Comparison of ENCODE assay signal across 8 cellular contexts in genomic region chr22:40044102-40044869, GRCh38. TPM values are rescaled to one million over a fixed set of nuclear protein-coding genes. Genes with fewer than 3 reads are reported as not detected.
DNase-seq lines count a peak whose midpoint lies in the region; ATAC-seq, FAIRE-seq and TF ChIP-seq lines count a peak whose summit lies in the region.

No MANE protein-coding gene starts in this region.

- H3K27ac Mint-ChIP-seq in astrocyte (ENCODE audit: unreplicated experiment) = peak overlapping the region; percentile 98

- H3K79me2 ChIP-seq in astrocyte (ENCODE audit: insufficient read depth, low read length) = no peaks in the 10 kb centered on the region

- under 1% methylated on average over 34 of the region's 34 CpGs for WGBS in right cardiac atrium
- 0 to 1% (median 0%) methylated on average over 34 of the region's 34 CpGs for WGBS in psoas muscle, 3 donors

- no peaks in the 10 kb centered on the region for H3K9me3 Mint-ChIP-seq in astrocyte (ENCODE audit: unreplicated experiment)

- peaks cover 2% of the 10 kb centered on the region for H3K36me3 Mint-ChIP-seq in astrocyte (ENCODE audit: low read depth, unreplicated experiment)

- peak overlapping the region; percentile 91 for H2AFZ ChIP-seq in astrocyte (ENCODE audit: low read depth, low read length)

- peaks cover 8% of the 10 kb centered on the region for H3K4me1 Mint-ChIP-seq in astrocyte (ENCODE audit: low read depth, unreplicated experiment)

- FAIRE-seq in GM18507 (lab: Jason Lieb, UNC) (peak; percentile 100), astrocyte (lab: Jason Lieb, UNC) (peak; percentile 95), urothelium cell line (lab: Jason Lieb, UNC) (peak; percentile 96)

- H3K27me3 Mint-ChIP-seq in astrocyte (ENCODE audit: low read depth, unreplicated experiment) = peaks cover 7% of the 10 kb centered on the region

- ATAC-seq in HG02973 (IDR thresholded peaks at IDR 0.05; ENCODE audit: unreplicated experiment) = peak; percentile 71
- ATAC-seq in right cardiac atrium = peak; percentile 97 to 98
- peak; percentile 92 to 94 (median 93) for ATAC-seq in psoas muscle

- H3K4me2 ChIP-seq in astrocyte (ENCODE audit: low read length) = peak overlapping the region; percentile 85

- intact Hi-C loops in right cardiac atrium (cut with DNase I) = loop anchor here in 1 of 4 donors (10.0 kb wide), 2 partner anchors 151 to 301 kb away; partner anchors contain the start of gene ADSL
- intact Hi-C loops in psoas muscle (cut with DNase I) = loop anchor here in 1 of 2 donors (2.0 kb wide), 1 partner anchor 303 kb away; the partner anchor contains the start of gene ADSL

- peak overlapping the region; percentile 93 for H3K27ac ChIP-seq in astrocyte (ENCODE audit: low read depth, low read length)
- H3K27ac ChIP-seq in right cardiac atrium (ENCODE audit: low read length) = peak overlapping the region; percentile 94
- peak overlapping the region; percentile 91 for H3K27ac ChIP-seq in psoas muscle

- H3K4me3 ChIP-seq in astrocyte (ENCODE audit: insufficient read depth, low read depth, low read length) (peak overlapping the region; percentile 85), right cardiac atrium (ENCODE audit: low read length) (peak overlapping the region; percentile 92), psoas muscle (peak overlapping the region; percentile 86)

- H3K9ac ChIP-seq in astrocyte (ENCODE audit: low read length) = peak overlapping the region; percentile 89

- no peaks in the 10 kb centered on the region for H3K36me3 ChIP-seq in astrocyte (ENCODE audit: insufficient read depth, low read length)
- no peaks in the 10 kb centered on the region for H3K36me3 ChIP-seq in psoas muscle (ENCODE audit: insufficient read depth in 1 of 2, low read depth in 1 of 2)

- H3K27me3 ChIP-seq in astrocyte (ENCODE audit: insufficient read depth, low read length) = peaks cover 26% of the 10 kb centered on the region
- no peaks in the 10 kb centered on the region for H3K27me3 ChIP-seq in right cardiac atrium (ENCODE audit: control insufficient read depth, insufficient read depth)
- H3K27me3 ChIP-seq in psoas muscle (ENCODE audit: insufficient read depth in 3 of 3, low read length in 2 of 3) = no peaks in the 10 kb centered on the region

- peak overlapping the region; percentile 98 for H3K4me3 Mint-ChIP-seq in astrocyte (ENCODE audit: unreplicated experiment)

- TF ChIP-seq CTCF in astrocyte (IDR thresholded peaks at IDR 0.05; ENCODE audit: insufficient read depth, low read depth, low read length) (no peak), psoas muscle (IDR thresholded peaks at IDR 0.05) (no peak)

- H3K9me3 ChIP-seq in astrocyte (ENCODE audit: insufficient read depth, low read depth, low read length) = no peaks in the 10 kb centered on the region
- H3K9me3 ChIP-seq in right cardiac atrium (ENCODE audit: control insufficient read depth, low read length) = no peaks in the 10 kb centered on the region
- no peaks in the 10 kb centered on the region for H3K9me3 ChIP-seq in psoas muscle

- H3K4me1 ChIP-seq in astrocyte (ENCODE audit: insufficient read depth, low read length) (peaks cover 6% of the 10 kb centered on the region), right cardiac atrium (ENCODE audit: control insufficient read depth, insufficient read depth, low read length) (peaks cover 1% of the 10 kb centered on the region), psoas muscle (peaks cover 32% of the 10 kb centered on the region)

- DNase-seq in GM18507 (ENCODE audit: extremely low spot score, insufficient read length, low read depth) (peak; percentile 93), NCI-H1930 (lab: John Stamatoyannopoulos, UW) (peak; percentile 97 to 98), T-helper 22 cell (ENCODE audit: low read depth) (peak; percentile 96), astrocyte (ENCODE audit: low read depth) (peak; percentile 99), right cardiac atrium (peak; percentile 96 to 99 (median 99)), psoas muscle (peak; percentile 97 to 98), urothelium cell line (ENCODE audit: low spot score) (peak; percentile 99)

- no peaks in the 10 kb centered on the region for H4K20me1 ChIP-seq in astrocyte (ENCODE audit: insufficient read depth, low read length)

RNA-seq across cellular contexts. Expression of gene FAM83F, which starts 49.5 kb away (rescaled TPM):
- total RNA-seq in astrocyte (0.79 and 0.82 TPM in 2 replicates), right cardiac atrium (1 to 10 TPM; 4.3 to 8.5 (median 6.4) TPM), psoas muscle (under 1 TPM in 3 of 4 donors, not detected in 1; 0.04 to 0.10 (median 0.09) TPM)
- polyA plus RNA-seq in right cardiac atrium (3.6 TPM), psoas muscle (under 1 TPM; under 0.01 to 0.01 (median 0.01) TPM)

Comparison
In these comparisons a context has a peak if more than half of its experiments do, and no peak if none do; other contexts are left out.
1. Peak in every context shown above with its lines: DNase-seq, ATAC-seq, H3K4me3 ChIP-seq and H3K27ac ChIP-seq.